In genomic region chr7:98168181-98168903, GRCh38 we compare ENCODE assay signal across 7 cellular contexts.
DNase-seq lines count a peak whose midpoint lies in the region; ATAC-seq and TF ChIP-seq lines count a peak whose summit lies in the region.

No MANE protein-coding gene starts in this region.

- CTCF ChIA-PET in GM10248 (lab: Yijun Ruan, JAX), result interaction anchor here (0.6 to 12.7 kb wide), 59 partner anchors 10 to 1064 kb away, joined by 3 to 385 read pairs (median 4); partner anchors contain the start of gene LMTK2

- peak; percentile 61 for TF ChIP-seq CTCF in GM10248 (IDR thresholded peaks at IDR 0.05; ENCODE audit: control extremely low read depth, extremely low read depth, low read depth, missing control alignments)

- DNase-seq in GM10248 (ENCODE audit: extremely low spot score) (peak; percentile 87), NCI-H2227 (lab: John Stamatoyannopoulos, UW; ENCODE audit: unreplicated experiment) (peak; percentile 74), ecto neural progenitor cell (ENCODE audit: low spot score) (peak; percentile 73), medulla oblongata (ENCODE audit: extremely low spot score) (peak; percentile 75)
- peak; percentile 62 to 63 for DNase-seq in activated CD4-positive, alpha-beta T cell treated with anti-CD3 and anti-CD28 coated beads, Interleukin-2, amount 50 U/mL, for 4 hours
- peak; percentile 22 to 47 for DNase-seq in stimulated activated CD8-positive, alpha-beta memory T cell treated with anti-CD3 and anti-CD28 coated beads, Interleukin-4, amount 100 ng/mL, for 1 hour (ENCODE audit: low read depth in 2 of 2, low spot score in 1 of 2)

- peak; percentile 77 for ATAC-seq in HG02759 (IDR thresholded peaks at IDR 0.05; ENCODE audit: unreplicated experiment)

- POLR2A ChIA-PET in GM10248 (lab: Yijun Ruan, JAX), result interaction anchor here (0.5 kb wide), 1 partner anchor 35 kb away, joined by 3 read pairs; no protein-coding TSS in a partner anchor

Comparison
In these comparisons a context has a peak if more than half of its experiments do, and no peak if none do; other contexts are left out.
1. Peak in every context shown above with its lines: DNase-seq and ATAC-seq.
2. DNase-seq: peak in every context shown above with its lines; median percentile 87 in GM10248; 75 in medulla oblongata; 74 in NCI-H2227; 73 in ecto neural progenitor cell; 62 in activated CD4-positive, alpha-beta T cell treated with anti-CD3 and anti-CD28 coated beads, Interleukin-2, amount 50 U/mL, for 4 hours; 34 in stimulated activated CD8-positive, alpha-beta memory T cell treated with anti-CD3 and anti-CD28 coated beads, Interleukin-4, amount 100 ng/mL, for 1 hour.